8 cellular contexts compared by ENCODE assay signal in the genomic region with DNA sequence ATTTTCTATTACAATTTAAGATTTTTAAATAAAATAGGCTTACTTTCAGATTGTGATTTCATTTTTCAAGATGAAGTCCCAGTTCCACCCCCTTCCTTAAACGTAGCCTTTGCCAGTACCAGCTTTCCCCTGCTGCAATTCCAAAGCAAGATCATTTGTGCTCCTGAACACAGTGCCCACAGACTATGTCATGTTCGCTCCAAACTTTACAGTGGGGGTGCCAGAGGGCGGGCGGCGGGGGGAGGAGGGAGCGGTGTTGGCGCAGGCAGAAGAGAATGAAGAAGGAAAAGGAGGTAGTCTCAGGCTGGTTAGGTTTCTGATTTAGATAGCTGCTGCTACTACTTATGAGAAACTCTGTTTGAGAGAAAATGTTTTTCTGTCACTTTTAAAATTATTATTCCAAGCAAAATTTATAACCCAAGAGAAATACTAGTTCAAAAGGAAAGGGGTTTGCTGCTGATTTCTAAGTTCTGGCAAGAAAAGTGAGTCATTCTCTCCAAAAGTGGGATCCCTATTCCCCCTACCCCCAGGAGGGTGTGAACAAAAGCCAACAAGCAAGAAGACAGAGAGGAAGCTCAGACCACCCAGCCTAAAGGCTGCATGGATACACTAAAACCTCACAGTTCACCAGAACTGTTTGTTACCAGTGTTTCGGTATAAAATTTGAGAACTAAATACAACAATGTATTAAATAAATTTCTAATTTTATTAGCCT.
DNase-seq lines count a peak whose midpoint lies in the region; ATAC-seq lines count a peak whose summit lies in the region.
"Had no signal": no experiment of that assay in that cellular context is flagged by ENCODE, and none has a peak within 500 bp of the region (broad histone marks: within the 10 kb centered on the region; RNA-seq: fewer than 3 reads in every experiment).

No MANE protein-coding gene starts in this region.

- peak; percentile 71 for ATAC-seq in GM19395 (IDR thresholded peaks at IDR 0.05; ENCODE audit: unreplicated experiment)
- ATAC-seq in HG02798 (IDR thresholded peaks at IDR 0.05; ENCODE audit: poor library complexity, unreplicated experiment), result peak; percentile 53
- ATAC-seq in sciatic nerve, result peak; percentile 48
- ATAC-seq in GM19328 (IDR thresholded peaks at IDR 0.05; ENCODE audit: unreplicated experiment), result no peak

- intact Hi-C loops in sciatic nerve (cut with DNase I), result no loop called here

- DNase-seq in RPMI7951 (ENCODE audit: low read depth) (peak; percentile 6), sciatic nerve (ENCODE audit: low spot score) (no peak)
- DNase-seq in activated CD4-positive, CD25-positive, alpha-beta regulatory T cell (lab: John Stamatoyannopoulos, UW), result no peak
- DNase-seq in activated CD4-positive, alpha-beta T cell treated with anti-CD3 and anti-CD28 coated beads, Interleukin-2, amount 50 U/mL, for 4 hours, result no peak
- DNase-seq: NCI-H1436 had no signal
